Comparison of ENCODE assay signal across 24 cellular contexts in the genomic region with DNA sequence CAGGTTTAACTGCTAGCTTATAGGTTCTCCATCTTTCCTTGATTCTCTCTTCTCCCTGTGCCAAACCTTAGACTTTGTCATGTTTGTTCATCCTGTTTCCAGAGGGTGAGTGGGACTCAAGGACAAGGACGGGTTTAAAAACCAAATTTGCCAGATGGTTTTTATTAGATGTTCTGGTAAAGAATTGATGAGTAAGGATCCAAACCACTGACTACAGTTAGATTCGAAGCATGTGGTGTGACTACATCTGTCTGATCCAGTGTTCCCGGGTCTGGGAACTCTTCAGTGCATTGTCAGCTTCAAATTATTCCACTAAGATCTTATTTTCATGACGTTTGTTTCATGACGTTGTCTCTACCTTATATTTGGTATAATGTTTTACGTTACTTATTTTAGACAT. TPM values are rescaled to one million over a fixed set of nuclear protein-coding genes. Genes with fewer than 3 reads are reported as not detected.
DNase-seq lines count a peak whose midpoint lies in the region; ATAC-seq and TF ChIP-seq lines count a peak whose summit lies in the region.
"Had no signal": no experiment of that assay in that cellular context is flagged by ENCODE, and none has a peak within 500 bp of the region (broad histone marks: within the 10 kb centered on the region; RNA-seq: fewer than 3 reads in every experiment).

No MANE protein-coding gene starts in this region.

- H3K4me1 Mint-ChIP-seq in chondrocyte (ENCODE audit: low read depth): no peaks in the 10 kb centered on the region

- H3K4me3 ChIP-seq in AG04449 (ENCODE audit: low read depth, low read length) (no peak overlapping the region), foreskin fibroblast (ENCODE audit: low read depth in 1 of 2, low read length in 2 of 2) (no peak overlapping the region)
- H3K4me3 ChIP-seq: skin epidermis had no signal

- no peaks in the 10 kb centered on the region for H3K9me3 Mint-ChIP-seq in chondrocyte (ENCODE audit: low read depth)
- H3K9me3 Mint-ChIP-seq: CD4-positive, CD25-positive, alpha-beta regulatory T cell; dendritic cell treated with granulocyte-macrophage colony-stimulating factor and Interleukin-4, amounts not matched to agents 40 ng/mL and 50 ng/mL, for 4 days had no signal

- peaks cover 12% of the 10 kb centered on the region for H3K36me3 Mint-ChIP-seq in chondrocyte (ENCODE audit: low read depth)

- no peak for TF ChIP-seq CTCF in AG04449 (IDR thresholded peaks at IDR 0.05; ENCODE audit: insufficient read depth, low read length, missing control alignments)
- TF ChIP-seq CTCF in foreskin fibroblast (IDR thresholded peaks at IDR 0.05; ENCODE audit: low read depth, low read length): no peak
- no peak for TF ChIP-seq CTCF in chondrocyte (IDR thresholded peaks at IDR 0.05)

- ATAC-seq in GM21717 (IDR thresholded peaks at IDR 0.05; ENCODE audit: unreplicated experiment): no peak
- ATAC-seq: foreskin keratinocyte, left cardiac atrium had no signal

- H3K27ac Mint-ChIP-seq in chondrocyte (ENCODE audit: unreplicated experiment): no peak overlapping the region
- H3K27ac Mint-ChIP-seq: CD4-positive, CD25-positive, alpha-beta regulatory T cell; dendritic cell treated with granulocyte-macrophage colony-stimulating factor and Interleukin-4, amounts not matched to agents 40 ng/mL and 50 ng/mL, for 4 days had no signal

- POLR2A ChIA-PET in AG04449 (lab: Yijun Ruan, JAX): interaction anchor here (1.8 kb wide), 1 partner anchor 10 kb away, joined by 4 read pairs; no protein-coding TSS in a partner anchor

- DNase-seq in AG04449 (ENCODE audit: low read depth, low spot score): peak; percentile 21
- peak; percentile 41 for DNase-seq in GM04503 (ENCODE audit: low read depth)
- DNase-seq in amniotic stem cell (lab: John Stamatoyannopoulos, UW): peak; percentile 5
- peak; percentile 79 to 86 for DNase-seq in foreskin fibroblast
- no peak for DNase-seq in NCI-H226
- no peak for DNase-seq in chondrocyte (ENCODE audit: low spot score)
- no peak for DNase-seq in stimulated activated CD4-positive, alpha-beta T cell treated with anti-CD3 and anti-CD28 coated beads, Interleukin-2, amount 100 ng/mL, for 48 hours
- DNase-seq: activated CD8-positive, alpha-beta memory T cell treated with anti-CD3 and anti-CD28 coated beads for 24 hours; activated naive CD4-positive, alpha-beta T cell; activated T-cell treated with anti-CD3 and anti-CD28 coated beads, Interleukin-2, amount 50 U/mL, for 1 hour; CD4-positive, CD25-positive, alpha-beta regulatory T cell; foreskin keratinocyte; left cardiac atrium; MV-4-11; NCI-H1694; NCI-H510A treated with DMSO at 0.1 percent for 48 hours; NK-92 treated with Interleukin-12 subunit alpha and Interleukin-12 subunit beta, amount 100 ng/mL, for 24 hours; SHP77 treated with DMSO at 0.1 percent for 48 hours; stimulated activated CD4-positive, alpha-beta T cell treated with anti-CD3 and anti-CD28 coated beads, Interleukin-1b, Interleukin-23, amount 100 ng/mL, for 48 hours; substantia nigra; T-helper 1 cell had no signal

- no peaks in the 10 kb centered on the region for H3K27me3 Mint-ChIP-seq in chondrocyte (ENCODE audit: low read depth)
- H3K27me3 Mint-ChIP-seq: CD4-positive, CD25-positive, alpha-beta regulatory T cell; dendritic cell treated with granulocyte-macrophage colony-stimulating factor and Interleukin-4, amounts not matched to agents 40 ng/mL and 50 ng/mL, for 4 days had no signal

- no peak overlapping the region for H3K4me3 Mint-ChIP-seq in chondrocyte (ENCODE audit: unreplicated experiment)
- H3K4me3 Mint-ChIP-seq: CD4-positive, CD25-positive, alpha-beta regulatory T cell; dendritic cell treated with granulocyte-macrophage colony-stimulating factor and Interleukin-4, amounts not matched to agents 40 ng/mL and 50 ng/mL, for 4 days had no signal

- CTCF ChIA-PET in AG04449 (lab: Yijun Ruan, JAX): interaction anchor here (1.2 to 1.4 kb wide), 5 partner anchors 11 to 352 kb away, joined by 3 to 6 read pairs (median 4); no protein-coding TSS in a partner anchor

RNA-seq across cellular contexts. Expression of a gene that starts 37.5 kb away (rescaled TPM):
- total RNA-seq in chondrocyte: 20.9 to 23.6 TPM (median 21.3 TPM) in 3 replicates

Comparison
In these comparisons a context has a peak if more than half of its experiments do, and no peak if none do; other contexts are left out.
1. DNase-seq: peak in AG04449 (single experiment), GM04503 (single experiment), amniotic stem cell (single experiment) and foreskin fibroblast (2 of 2); none in NCI-H226 (single experiment), chondrocyte (single experiment) and stimulated activated CD4-positive, alpha-beta T cell treated with anti-CD3 and anti-CD28 coated beads, Interleukin-2, amount 100 ng/mL, for 48 hours (0 of 2).